8 cellular contexts compared by ENCODE assay signal in genomic region chr12:121494093-121494787, GRCh38.
DNase-seq lines count a peak whose midpoint lies in the region; ATAC-seq and TF ChIP-seq lines count a peak whose summit lies in the region.

No MANE protein-coding gene starts in this region.

- H3K27me3 Mint-ChIP-seq in activated naive CD4-positive, alpha-beta T cell treated with anti-CD3 and anti-CD28 coated beads, Interleukin-2, amount 50 U/mL, for 24 hours: no peaks in the 10 kb centered on the region

- no peaks in the 10 kb centered on the region for H3K27me3 ChIP-seq in right atrium auricular region

- H3K9me3 Mint-ChIP-seq in activated naive CD4-positive, alpha-beta T cell treated with anti-CD3 and anti-CD28 coated beads, Interleukin-2, amount 50 U/mL, for 24 hours: no peaks in the 10 kb centered on the region

- no peaks in the 10 kb centered on the region for H3K4me1 ChIP-seq in right atrium auricular region

- no peak overlapping the region for H3K4me3 ChIP-seq in right atrium auricular region

- no peaks in the 10 kb centered on the region for H3K36me3 Mint-ChIP-seq in activated naive CD4-positive, alpha-beta T cell treated with anti-CD3 and anti-CD28 coated beads, Interleukin-2, amount 50 U/mL, for 24 hours

- H3K27ac ChIP-seq in right atrium auricular region: no peak overlapping the region

- H3K9me3 ChIP-seq in right atrium auricular region: no peaks in the 10 kb centered on the region

- TF ChIP-seq CTCF in right atrium auricular region (IDR thresholded peaks at IDR 0.05): peak; percentile 43 to 78

- ATAC-seq in HG02678 (IDR thresholded peaks at IDR 0.05; ENCODE audit: unreplicated experiment): no peak

- H3K27ac Mint-ChIP-seq in activated naive CD4-positive, alpha-beta T cell treated with anti-CD3 and anti-CD28 coated beads, Interleukin-2, amount 50 U/mL, for 24 hours: peak overlapping the region; percentile 19

- H3K36me3 ChIP-seq in right atrium auricular region: no peaks in the 10 kb centered on the region

- peaks cover 21% of the 10 kb centered on the region for H3K4me1 Mint-ChIP-seq in activated naive CD4-positive, alpha-beta T cell treated with anti-CD3 and anti-CD28 coated beads, Interleukin-2, amount 50 U/mL, for 24 hours

- no peak overlapping the region for H3K4me3 Mint-ChIP-seq in activated naive CD4-positive, alpha-beta T cell treated with anti-CD3 and anti-CD28 coated beads, Interleukin-2, amount 50 U/mL, for 24 hours

- DNase-seq in NOMO-1 treated with DMSO at 0.1 percent for 48 hours (lab: John Stamatoyannopoulos, UW; ENCODE audit: unreplicated experiment) (peak; percentile 13), NOMO-1 treated with dmso at 0.1 percent for 144 hours (lab: John Stamatoyannopoulos, UW; ENCODE audit: unreplicated experiment) (no peak), SK-N-DZ (ENCODE audit: low spot score) (peak; percentile 37), right atrium auricular region (ENCODE audit: low spot score) (no peak), COR-L47 (lab: John Stamatoyannopoulos, UW) (no peak)
- DNase-seq in stimulated activated CD4-positive, alpha-beta T cell treated with anti-CD3 and anti-CD28 coated beads, Interleukin-1b, Interleukin-23, amount 100 ng/mL, for 1 hour (ENCODE audit: low read depth in 2 of 2): peak; percentile 8 to 50

Comparison
In these comparisons a context has a peak if more than half of its experiments do, and no peak if none do; other contexts are left out.
1. DNase-seq: peak in NOMO-1 treated with DMSO at 0.1 percent for 48 hours (single experiment), SK-N-DZ (single experiment) and stimulated activated CD4-positive, alpha-beta T cell treated with anti-CD3 and anti-CD28 coated beads, Interleukin-1b, Interleukin-23, amount 100 ng/mL, for 1 hour (2 of 2); none in NOMO-1 treated with dmso at 0.1 percent for 144 hours (single experiment), right atrium auricular region (single experiment) and COR-L47 (single experiment).